ENCODE assay signal across 18 cellular contexts in the genomic region with DNA sequence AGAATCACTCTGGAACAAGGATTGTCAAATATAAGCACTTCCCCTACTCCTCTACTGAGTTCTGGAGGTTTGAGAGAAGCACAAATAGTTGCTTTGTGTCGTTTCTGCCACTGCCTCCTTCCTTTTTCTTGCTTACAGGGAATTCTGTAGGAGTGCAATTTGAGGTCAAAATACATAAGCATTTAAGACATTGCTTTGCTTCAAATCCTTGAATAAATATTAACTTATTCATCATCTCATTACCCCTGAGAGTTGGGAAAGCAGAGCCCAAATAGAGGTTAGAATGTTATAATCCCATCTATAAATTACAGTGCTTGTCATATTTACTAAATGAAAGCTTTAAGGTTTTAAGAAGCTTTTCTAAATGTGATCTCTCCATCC.
A peak's percentile ranks its signal among the peaks of the same experiment; 100 is the strongest.
DNase-seq lines count a peak whose midpoint lies in the region; ATAC-seq and TF ChIP-seq lines count a peak whose summit lies in the region.
"Had no signal": no experiment of that assay in that cellular context is flagged by ENCODE, and none has a peak within 500 bp of the region (broad histone marks: within the 10 kb centered on the region; RNA-seq: fewer than 3 reads in every experiment).

No MANE protein-coding gene starts in this region.

- H3K9me3 ChIP-seq in GM23248 (ENCODE audit: low read depth) (no peaks in the 10 kb centered on the region), stomach smooth muscle (ENCODE audit: control insufficient read depth in 2 of 2, low read length in 2 of 2) (no peaks in the 10 kb centered on the region)

- in situ Hi-C loops in GM23248 (cut with MboI) = no loop called here

- DNase-seq in GM23248 = peak; percentile 45
- DNase-seq in left lobe of liver (ENCODE audit: low spot score) = no peak
- DNase-seq in NCI-H69 (lab: John Stamatoyannopoulos, UW) = no peak
- no peak for DNase-seq in hypothalamus (lab: John Stamatoyannopoulos, UW)
- no peak for DNase-seq in posterior vena cava (ENCODE audit: low spot score)
- DNase-seq: activated CD4-positive, alpha-beta T cell treated with anti-CD3 and anti-CD28 coated beads, Interleukin-2, amount 10 ng/mL, durations not matched to agents 24 days and 14 days; central memory CD4-positive, alpha-beta T cell; islet precursor cell; NCI-H1436 treated with DMSO at 0.1 percent for 48 hours; occipital lobe; stimulated activated CD4-positive, alpha-beta T cell treated with anti-CD3 and anti-CD28 coated beads, Interleukin-2, amount 100 ng/mL, for 24 hours; T-cell had no signal

- peak overlapping the region; percentile 59 for H3K4me2 ChIP-seq in GM23248 (ENCODE audit: unreplicated experiment)

- intact Hi-C loops in posterior vena cava (cut with DNase I) = no loop called here

- peak overlapping the region in 3 of 5 experiments; percentile 50 to 65 (median 64) for H3K27ac Mint-ChIP-seq in brain
- H3K27ac Mint-ChIP-seq: activated CD4-positive, alpha-beta T cell treated with anti-CD3 and anti-CD28 coated beads, Interleukin-2, amount 10 ng/mL, durations not matched to agents 24 days and 14 days; IgD-negative memory B cell; stimulated activated memory B cell treated with anti-CD40 and anti-IgM and Interleukin-4, amounts not matched to agents 10 μg/mL and 1 μg/mL and 100 μg/mL, for 72 hours; T-cell had no signal

- H4K20me1 ChIP-seq in GM23248 (ENCODE audit: insufficient read depth) = no peaks in the 10 kb centered on the region

- no peak overlapping the region for H2AFZ ChIP-seq in GM23248

- H3K4me1 ChIP-seq in GM23248 (ENCODE audit: insufficient read depth) = peaks cover 55% of the 10 kb centered on the region
- H3K4me1 ChIP-seq in stomach smooth muscle (ENCODE audit: control insufficient read depth, insufficient read depth, low read length) = peaks cover 25% of the 10 kb centered on the region

- no peaks in the 10 kb centered on the region for H3K79me2 ChIP-seq in GM23248 (ENCODE audit: insufficient read depth)

- peak overlapping the region; percentile 48 for H3K9ac ChIP-seq in GM23248
- no peak overlapping the region for H3K9ac ChIP-seq in stomach smooth muscle (ENCODE audit: low read length in 2 of 2)

- H3K36me3 ChIP-seq in GM23248 (ENCODE audit: low read depth) = no peaks in the 10 kb centered on the region
- no peaks in the 10 kb centered on the region for H3K36me3 ChIP-seq in stomach smooth muscle (ENCODE audit: control insufficient read depth in 2 of 2, insufficient read depth in 2 of 2, low read length in 2 of 2)

- H3F3A ChIP-seq in GM23248 (ENCODE audit: insufficient read depth) = peaks cover 73% of the 10 kb centered on the region

- H3K9me2 ChIP-seq in GM23248 (ENCODE audit: insufficient read depth) = no peaks in the 10 kb centered on the region

- peak; percentile 35 for ATAC-seq in left lobe of liver
- no peak for ATAC-seq in HG02678 (IDR thresholded peaks at IDR 0.05; ENCODE audit: unreplicated experiment)
- ATAC-seq: esophagus mucosa; stimulated activated memory B cell treated with anti-CD40 and anti-IgM and Interleukin-4, amounts not matched to agents 10 μg/mL and 1 μg/mL and 100 μg/mL, for 72 hours; T-cell had no signal

- 32 to 36% methylated on average over 1 of the region's 1 CpG for WGBS in GM23248 (ENCODE audit: low coverage in 1 of 2, low lambda C conversion rate in 2 of 2, missing lambda C conversion rate in 2 of 2), 2 experiments

- H3K27me3 Mint-ChIP-seq in brain = peaks cover 7% of the 10 kb centered on the region

- no peaks in the 10 kb centered on the region for H3K9me3 Mint-ChIP-seq in brain
- H3K9me3 Mint-ChIP-seq: activated CD4-positive, alpha-beta T cell treated with anti-CD3 and anti-CD28 coated beads, Interleukin-2, amount 10 ng/mL, durations not matched to agents 24 days and 14 days; IgD-negative memory B cell; stimulated activated memory B cell treated with anti-CD40 and anti-IgM and Interleukin-4, amounts not matched to agents 10 μg/mL and 1 μg/mL and 100 μg/mL, for 72 hours; T-cell had no signal

- no peak for TF ChIP-seq CTCF in brain (conservative IDR thresholded peaks at IDR 0.05)

- H3K27ac ChIP-seq in GM23248 (peak overlapping the region; percentile 76), stomach smooth muscle (ENCODE audit: low read length) (peak overlapping the region; percentile 61)

- H3K36me3 Mint-ChIP-seq in brain = no peaks in the 10 kb centered on the region
- H3K36me3 Mint-ChIP-seq: IgD-negative memory B cell; stimulated activated memory B cell treated with anti-CD40 and anti-IgM and Interleukin-4, amounts not matched to agents 10 μg/mL and 1 μg/mL and 100 μg/mL, for 72 hours; T-cell had no signal

- H3K4me3 ChIP-seq in GM23248 = peak overlapping the region; percentile 26; the same call in 1 of the 2 replicates
- no peak overlapping the region for H3K4me3 ChIP-seq in stomach smooth muscle (ENCODE audit: low read length in 2 of 2)

- peaks cover 11% of the 10 kb centered on the region for H3K4me1 Mint-ChIP-seq in brain
- H3K4me1 Mint-ChIP-seq: activated CD4-positive, alpha-beta T cell treated with anti-CD3 and anti-CD28 coated beads, Interleukin-2, amount 10 ng/mL, durations not matched to agents 24 days and 14 days; IgD-negative memory B cell; stimulated activated memory B cell treated with anti-CD40 and anti-IgM and Interleukin-4, amounts not matched to agents 10 μg/mL and 1 μg/mL and 100 μg/mL, for 72 hours; T-cell had no signal

- H3K4me3 Mint-ChIP-seq in brain = no peak overlapping the region
- H3K4me3 Mint-ChIP-seq: activated CD4-positive, alpha-beta T cell treated with anti-CD3 and anti-CD28 coated beads, Interleukin-2, amount 10 ng/mL, durations not matched to agents 24 days and 14 days; IgD-negative memory B cell; stimulated activated memory B cell treated with anti-CD40 and anti-IgM and Interleukin-4, amounts not matched to agents 10 μg/mL and 1 μg/mL and 100 μg/mL, for 72 hours; T-cell had no signal

- H3K27me3 ChIP-seq in GM23248 (replicated peaks; ENCODE audit: insufficient read depth) (no peaks in the 10 kb centered on the region), stomach smooth muscle (ENCODE audit: control insufficient read depth in 1 of 2, insufficient read depth in 2 of 2, low read length in 2 of 2) (no peaks in the 10 kb centered on the region)
